Comparison of ENCODE assay signal across 8 cellular contexts in the genomic region with DNA sequence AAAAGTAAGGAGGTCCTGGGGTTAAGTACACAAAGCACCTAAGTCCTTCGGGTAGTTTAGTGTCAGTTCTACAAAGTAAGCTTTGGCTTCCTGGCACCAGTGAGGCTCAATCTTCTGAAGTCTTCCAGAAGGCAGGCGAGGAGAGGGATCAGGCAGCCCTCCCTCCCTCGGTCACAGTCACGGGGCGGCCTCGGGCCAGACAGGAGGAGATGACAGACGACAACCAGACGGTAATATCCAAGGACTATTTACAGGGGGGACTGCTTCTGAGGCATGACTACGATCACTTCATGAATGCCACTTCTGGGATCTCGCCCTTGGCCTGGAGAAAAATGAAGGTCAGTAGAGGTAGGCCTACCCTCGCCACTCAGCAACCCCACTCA. TPM values are rescaled to one million over a fixed set of nuclear protein-coding genes. Genes with fewer than 3 reads are reported as not detected.
DNase-seq lines count a peak whose midpoint lies in the region; ATAC-seq and TF ChIP-seq lines count a peak whose summit lies in the region.

No MANE protein-coding gene starts in this region.

- no peaks in the 10 kb centered on the region for H3K9me3 Mint-ChIP-seq in activated T-cell treated with anti-CD3 and anti-CD28 coated beads, Interleukin-2, amount 50 U/mL, for 4 hours
- no peaks in the 10 kb centered on the region for H3K9me3 Mint-ChIP-seq in activated naive CD8-positive, alpha-beta T cell treated with anti-CD3 and anti-CD28 coated beads for 36 hours

- H3K9ac ChIP-seq in subcutaneous abdominal adipose tissue (ENCODE audit: low read length in 5 of 5): peak overlapping the region in 4 of 5 donors; percentile 10 to 81 (median 60)

- H3K27ac Mint-ChIP-seq in activated naive CD8-positive, alpha-beta T cell treated with anti-CD3 and anti-CD28 coated beads for 36 hours: peak overlapping the region; percentile 93

- ATAC-seq in activated T-cell treated with anti-CD3 and anti-CD28 coated beads, Interleukin-2, amount 50 U/mL, for 4 hours: no peak
- ATAC-seq in HG03442 (IDR thresholded peaks at IDR 0.05; ENCODE audit: unreplicated experiment): no peak

- H3K27me3 Mint-ChIP-seq in activated T-cell treated with anti-CD3 and anti-CD28 coated beads, Interleukin-2, amount 50 U/mL, for 4 hours (ENCODE audit: low read depth): no peaks in the 10 kb centered on the region
- no peaks in the 10 kb centered on the region for H3K27me3 Mint-ChIP-seq in activated naive CD8-positive, alpha-beta T cell treated with anti-CD3 and anti-CD28 coated beads for 36 hours

- H3K36me3 Mint-ChIP-seq in activated T-cell treated with anti-CD3 and anti-CD28 coated beads, Interleukin-2, amount 50 U/mL, for 4 hours (ENCODE audit: insufficient read depth): peaks cover 29% of the 10 kb centered on the region
- H3K36me3 Mint-ChIP-seq in activated naive CD8-positive, alpha-beta T cell treated with anti-CD3 and anti-CD28 coated beads for 36 hours: peaks cover 40% of the 10 kb centered on the region

- peaks cover 47% of the 10 kb centered on the region for H3K4me1 Mint-ChIP-seq in activated T-cell treated with anti-CD3 and anti-CD28 coated beads, Interleukin-2, amount 50 U/mL, for 4 hours (ENCODE audit: low read depth)
- peaks cover 39% of the 10 kb centered on the region for H3K4me1 Mint-ChIP-seq in activated naive CD8-positive, alpha-beta T cell treated with anti-CD3 and anti-CD28 coated beads for 36 hours

- H3K27ac ChIP-seq in subcutaneous abdominal adipose tissue (ENCODE audit: low read depth, low read length): peak overlapping the region; percentile 81

- H3K9me3 ChIP-seq in subcutaneous abdominal adipose tissue (ENCODE audit: control insufficient read depth in 5 of 5, low read length in 5 of 5): no peaks in the 10 kb centered on the region

- DNase-seq in activated T-cell treated with anti-CD3 and anti-CD28 coated beads, Interleukin-2, amount 50 U/mL, for 4 hours: no peak
- DNase-seq in activated T-cell treated with anti-CD3 and anti-CD28 coated beads, Interleukin-2, amount 50 U/mL, for 1 hour: no peak
- peak; percentile 18 for DNase-seq in activated naive CD8-positive, alpha-beta T cell treated with anti-CD3 and anti-CD28 coated beads for 36 hours
- DNase-seq in iPS-NIHi7 (ENCODE audit: extremely low spot score) (peak; percentile 42), GM10266 (ENCODE audit: extremely low spot score) (no peak), hepatic stellate cell (ENCODE audit: low spot score) (no peak)

- no peaks in the 10 kb centered on the region for H3K27me3 ChIP-seq in subcutaneous abdominal adipose tissue (ENCODE audit: control insufficient read depth in 5 of 5, insufficient read depth in 4 of 5, low read length in 5 of 5)

- H3K36me3 ChIP-seq in subcutaneous abdominal adipose tissue (ENCODE audit: control insufficient read depth in 5 of 5, insufficient read depth in 5 of 5, low read length in 5 of 5): peaks cover 7 to 65% (median 45%) of the 10 kb centered on the region in 5 donors

- H3K4me3 Mint-ChIP-seq in activated T-cell treated with anti-CD3 and anti-CD28 coated beads, Interleukin-2, amount 50 U/mL, for 4 hours: peak overlapping the region; percentile 90
- H3K4me3 Mint-ChIP-seq in activated naive CD8-positive, alpha-beta T cell treated with anti-CD3 and anti-CD28 coated beads for 36 hours: peak overlapping the region; percentile 92

- peaks cover 11 to 47% (median 38%) of the 10 kb centered on the region in 5 donors for H3K4me1 ChIP-seq in subcutaneous abdominal adipose tissue (ENCODE audit: control insufficient read depth in 5 of 5, insufficient read depth in 5 of 5, low read length in 5 of 5)

- H3K4me3 ChIP-seq in subcutaneous abdominal adipose tissue (ENCODE audit: low read depth in 1 of 5, low read length in 5 of 5): peak overlapping the region; percentile 26 to 96 (median 94)

- TF ChIP-seq CTCF in GM10266 (IDR thresholded peaks at IDR 0.05; ENCODE audit: control insufficient read depth, insufficient read depth, low read depth, missing control alignments): no peak

RNA-seq across cellular contexts. Expression of a gene that starts 0.4 kb away (rescaled TPM):
- 10 to 100 TPM in 2 of 3 donors, 1 to 10 TPM in 1; 9.4 to 12.1 (median 11.6) TPM for total RNA-seq in activated T-cell treated with anti-CD3 and anti-CD28 coated beads, Interleukin-2, amount 50 U/mL, for 4 hours
- 1 to 10 TPM; 9.4 to 10.0 TPM for total RNA-seq in activated naive CD8-positive, alpha-beta T cell treated with anti-CD3 and anti-CD28 coated beads for 36 hours

RNA-seq across cellular contexts. Expression of a gene that starts 5.0 kb away (rescaled TPM):
- 10 to 100 TPM; 26.8 to 35.4 (median 31.6) TPM for total RNA-seq in activated T-cell treated with anti-CD3 and anti-CD28 coated beads, Interleukin-2, amount 50 U/mL, for 4 hours
- total RNA-seq in activated naive CD8-positive, alpha-beta T cell treated with anti-CD3 and anti-CD28 coated beads for 36 hours: 10 to 100 TPM; 30.7 to 34.3 TPM

RNA-seq across cellular contexts. Expression of a gene that starts 13.1 kb away (rescaled TPM):
- total RNA-seq in activated T-cell treated with anti-CD3 and anti-CD28 coated beads, Interleukin-2, amount 50 U/mL, for 4 hours: 100 to 1,000 TPM; 138 to 180 (median 158) TPM
- 100 to 1,000 TPM; 107 to 111 TPM for total RNA-seq in activated naive CD8-positive, alpha-beta T cell treated with anti-CD3 and anti-CD28 coated beads for 36 hours

RNA-seq across cellular contexts. Expression of a gene that starts 21.0 kb away (rescaled TPM):
- 10 to 100 TPM; 27.2 to 34.3 (median 29.1) TPM for total RNA-seq in activated T-cell treated with anti-CD3 and anti-CD28 coated beads, Interleukin-2, amount 50 U/mL, for 4 hours
- 10 to 100 TPM; 22.0 to 22.1 TPM for total RNA-seq in activated naive CD8-positive, alpha-beta T cell treated with anti-CD3 and anti-CD28 coated beads for 36 hours

RNA-seq across cellular contexts. Expression of a gene that starts 30.8 kb away (rescaled TPM):
- 100 to 1,000 TPM; 143 to 145 (median 144) TPM for total RNA-seq in activated T-cell treated with anti-CD3 and anti-CD28 coated beads, Interleukin-2, amount 50 U/mL, for 4 hours
- total RNA-seq in activated naive CD8-positive, alpha-beta T cell treated with anti-CD3 and anti-CD28 coated beads for 36 hours: 100 to 1,000 TPM; 125 to 131 TPM

Comparison
In these comparisons a context has a peak if more than half of its experiments do, and no peak if none do; other contexts are left out.
1. DNase-seq: peak in activated naive CD8-positive, alpha-beta T cell treated with anti-CD3 and anti-CD28 coated beads for 36 hours (single experiment) and iPS-NIHi7 (single experiment); none in activated T-cell treated with anti-CD3 and anti-CD28 coated beads, Interleukin-2, amount 50 U/mL, for 4 hours (single experiment), activated T-cell treated with anti-CD3 and anti-CD28 coated beads, Interleukin-2, amount 50 U/mL, for 1 hour (single experiment), GM10266 (single experiment) and hepatic stellate cell (single experiment).